ENCODE assay signal across 15 cellular contexts in the genomic region with DNA sequence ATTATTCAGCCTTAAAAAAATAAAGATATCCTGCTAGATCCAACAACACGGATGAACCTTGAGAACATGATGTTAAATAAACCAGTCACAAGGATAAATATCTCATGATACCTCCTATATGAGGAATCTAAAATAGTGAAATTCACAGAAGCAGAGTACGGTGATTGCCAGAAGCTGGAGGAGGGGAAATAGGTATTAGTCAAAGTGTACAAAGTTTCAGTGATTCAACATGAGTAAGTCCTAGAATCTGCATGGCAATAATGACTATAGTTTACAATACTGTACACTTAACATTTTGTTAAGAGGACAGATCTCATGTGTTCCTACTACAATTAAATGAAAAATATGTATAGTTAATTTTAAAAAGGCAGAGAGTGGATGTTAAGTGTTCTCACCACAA.
A peak's percentile ranks its signal among the peaks of the same experiment; 100 is the strongest.
DNase-seq lines count a peak whose midpoint lies in the region; ATAC-seq and TF ChIP-seq lines count a peak whose summit lies in the region.
"Had no signal": no experiment of that assay in that cellular context is flagged by ENCODE, and none has a peak within 500 bp of the region (broad histone marks: within the 10 kb centered on the region; RNA-seq: fewer than 3 reads in every experiment).

No MANE protein-coding gene starts in this region.

- intact Hi-C loops in Right ventricle myocardium inferior (cut with DNase I), result no loop called here

- DNase-seq in fibroblast of mammary gland (ENCODE audit: low read depth) (peak; percentile 34), NCI-H1092 (lab: John Stamatoyannopoulos, UW) (no peak), CD1c-positive myeloid dendritic cell (ENCODE audit: extremely low spot score) (no peak), Right ventricle myocardium inferior (ENCODE audit: missing footprints) (no peak)
- DNase-seq: activated CD8-positive, alpha-beta T cell treated with anti-CD3 and anti-CD28 coated beads, Interleukin-2, amount 10 ng/mL, durations not matched to agents 7 days and 5 days; C1 segment of cervical spinal cord; DMS79; immature natural killer cell; ovary; stomach had no signal

- ATAC-seq in GM18873 (IDR thresholded peaks at IDR 0.05; ENCODE audit: low FRiP score, unreplicated experiment), result peak; percentile 46
- ATAC-seq in HG02610 (IDR thresholded peaks at IDR 0.05; ENCODE audit: unreplicated experiment), result peak; percentile 80
- ATAC-seq in HG03558 (IDR thresholded peaks at IDR 0.05; ENCODE audit: extremely low read depth, unreplicated experiment), result peak; percentile 48
- no peak for ATAC-seq in GM21529 (IDR thresholded peaks at IDR 0.05; ENCODE audit: unreplicated experiment)
- ATAC-seq in Right ventricle myocardium inferior, result no peak
- ATAC-seq: activated CD8-positive, alpha-beta T cell treated with anti-CD3 and anti-CD28 coated beads, Interleukin-2, amount 10 ng/mL, durations not matched to agents 7 days and 5 days had no signal

- no peak for TF ChIP-seq CTCF in fibroblast of mammary gland (conservative IDR thresholded peaks at IDR 0.05; ENCODE audit: control insufficient read depth, insufficient read depth, low read depth, low read length)

- H3K4me3 ChIP-seq in fibroblast of mammary gland (ENCODE audit: control insufficient read depth, low read depth, low read length), result no peak overlapping the region
- H3K4me3 ChIP-seq: ovary, SJSA1, stomach had no signal

Comparison
In these comparisons a context has a peak if more than half of its experiments do, and no peak if none do; other contexts are left out.
1. ATAC-seq: peak in GM18873 (single experiment), HG02610 (single experiment) and HG03558 (single experiment); none in GM21529 (single experiment) and Right ventricle myocardium inferior (single experiment).